ENCODE assay signal across 8 cellular contexts in the genomic region with DNA sequence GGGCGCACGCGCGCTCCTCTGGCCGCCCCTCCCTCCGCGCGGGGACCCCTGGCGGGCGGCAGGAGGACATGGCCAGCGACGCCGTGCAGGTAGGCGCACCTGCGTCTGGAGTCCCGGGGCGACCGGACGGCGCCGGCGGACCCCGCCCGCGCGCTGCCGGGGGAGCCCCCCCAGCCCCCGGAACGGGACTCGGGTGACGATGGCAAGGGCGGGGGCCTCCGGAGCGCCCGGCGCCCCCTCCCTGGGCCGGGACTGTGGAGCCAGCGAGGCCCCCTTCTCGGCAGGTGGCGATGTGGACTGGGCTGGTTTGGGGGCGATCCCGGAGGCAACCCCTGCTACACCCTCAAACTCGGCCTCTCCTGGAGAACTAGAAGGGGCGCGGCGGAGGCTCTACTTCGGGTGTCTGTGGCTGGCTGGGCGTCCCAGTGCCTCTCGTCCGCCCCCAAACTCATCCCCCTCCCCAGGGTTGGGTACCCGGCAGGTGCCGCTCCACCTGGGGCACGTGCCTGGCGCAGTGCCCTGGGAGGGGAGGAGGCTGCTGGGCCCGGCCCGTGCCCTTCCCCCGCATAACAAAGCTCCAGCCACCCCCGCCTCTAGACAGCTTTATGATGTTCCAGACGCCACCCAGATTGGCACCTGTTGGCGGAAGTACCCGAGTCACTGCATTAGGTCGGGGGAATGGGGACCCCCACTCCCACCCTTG. TPM values are rescaled to one million over a fixed set of nuclear protein-coding genes. Genes with fewer than 3 reads are reported as not detected.
A peak's percentile ranks its signal among the peaks of the same experiment; 100 is the strongest.
DNase-seq lines count a peak whose midpoint lies in the region; ATAC-seq, FAIRE-seq and TF ChIP-seq lines count a peak whose summit lies in the region.

No MANE protein-coding gene starts in this region.

- DNase-seq in stimulated activated CD4-positive, alpha-beta T cell treated with anti-CD3 and anti-CD28 coated beads, Interleukin-12 subunit alpha, Interleukin-12 subunit beta, amount 100 ng/mL, for 4 hours, result peak; percentile 45
- DNase-seq in stimulated activated CD4-positive, alpha-beta T cell treated with anti-CD3 and anti-CD28 coated beads, Interleukin-1b, Interleukin-23, amount 100 ng/mL, for 48 hours, result no peak
- DNase-seq in NCI-H510A (lab: John Stamatoyannopoulos, UW), result peak; percentile 31
- DNase-seq in germinal center (ENCODE audit: low spot score), result peak; percentile 40
- DNase-seq in pancreas, result peak; percentile 43 to 82 (median 64)
- no peak for DNase-seq in H4 (ENCODE audit: low spot score)
- no peak for DNase-seq in G401 (ENCODE audit: low spot score)

- H3K4me1 Mint-ChIP-seq in activated T-helper 17 cell treated with anti-CD3 and anti-CD28 coated beads, Interleukin-2, amount 50 U/mL, for 72 hours, result peaks cover 13% of the 10 kb centered on the region

- H3K4me1 ChIP-seq in pancreas, result peaks cover 0 to 14% (median 0%) of the 10 kb centered on the region in 3 donors

- intact Hi-C loops in pancreas (cut with DNase I), result no loop called here

- no peaks in the 10 kb centered on the region for H3K9me3 Mint-ChIP-seq in activated T-helper 17 cell treated with anti-CD3 and anti-CD28 coated beads, Interleukin-2, amount 50 U/mL, for 72 hours

- no peaks in the 10 kb centered on the region for H3K27me3 Mint-ChIP-seq in activated T-helper 17 cell treated with anti-CD3 and anti-CD28 coated beads, Interleukin-2, amount 50 U/mL, for 72 hours

- in situ Hi-C loops in G401 (cut with HindIII; ENCODE audit: low sequenced_read_pairs), result no loop called here

- ATAC-seq in activated T-helper 17 cell treated with anti-CD3 and anti-CD28 coated beads, Interleukin-2, amount 50 U/mL, for 72 hours (replicated peaks), result peak; percentile 41
- peak; percentile 56 to 73 (median 58) for ATAC-seq in pancreas

- H3K36me3 ChIP-seq in pancreas, result no peaks in the 10 kb centered on the region

- H3K36me3 Mint-ChIP-seq in activated T-helper 17 cell treated with anti-CD3 and anti-CD28 coated beads, Interleukin-2, amount 50 U/mL, for 72 hours (ENCODE audit: low read depth), result peaks cover 6% of the 10 kb centered on the region

- H3K27ac ChIP-seq in pancreas, result peak overlapping the region; percentile 35 to 68 (median 50)

- no peak for FAIRE-seq in pancreas (lab: Jason Lieb, UNC)

- 2% methylated on average over 27 to 62 of the region's 62 CpGs for WGBS in pancreas, 2 donors

- TF ChIP-seq CTCF in pancreas (IDR thresholded peaks at IDR 0.05), result no peak

- no peak overlapping the region for H3K27ac Mint-ChIP-seq in activated T-helper 17 cell treated with anti-CD3 and anti-CD28 coated beads, Interleukin-2, amount 50 U/mL, for 72 hours

- H3K9me3 ChIP-seq in pancreas, result no peaks in the 10 kb centered on the region

- no peaks in the 10 kb centered on the region for H3K27me3 ChIP-seq in pancreas

- peak overlapping the region; percentile 74 to 93 (median 88) for H3K4me3 ChIP-seq in pancreas

- H3K4me3 Mint-ChIP-seq in activated T-helper 17 cell treated with anti-CD3 and anti-CD28 coated beads, Interleukin-2, amount 50 U/mL, for 72 hours, result peak overlapping the region; percentile 78

RNA-seq across cellular contexts. Expression of a gene that starts 0.5 kb away (rescaled TPM):
- 100 to 1,000 TPM; 121 to 171 TPM for total RNA-seq in activated T-helper 17 cell treated with anti-CD3 and anti-CD28 coated beads, Interleukin-2, amount 50 U/mL, for 72 hours
- total RNA-seq in pancreas, result 10 to 100 TPM; 55.5 to 91.5 (median 75.0) TPM
- polyA plus RNA-seq in pancreas, result 10 to 100 TPM; 50.5 to 58.0 TPM
- 19.0 and 28.7 TPM in 2 replicates for total RNA-seq in H4 (2014; rRNA removed; shearing (Covaris generic))
- total RNA-seq in G401 (2014; rRNA removed; shearing (Covaris generic)), result 94.8 and 98.6 TPM in 2 replicates

RNA-seq across cellular contexts. Expression of a gene that starts 14.5 kb away (rescaled TPM):
- 100 to 1,000 TPM; 132 to 260 TPM for total RNA-seq in activated T-helper 17 cell treated with anti-CD3 and anti-CD28 coated beads, Interleukin-2, amount 50 U/mL, for 72 hours
- total RNA-seq in pancreas, result 10 to 100 TPM in 5 of 6 donors, 1 to 10 TPM in 1; 9.3 to 25.7 (median 16.7) TPM
- 10 to 100 TPM; 80.0 to 86.6 TPM for polyA plus RNA-seq in pancreas
- 162 and 211 TPM in 2 replicates for total RNA-seq in H4 (2014; rRNA removed; shearing (Covaris generic))
- total RNA-seq in G401 (2014; rRNA removed; shearing (Covaris generic)), result 181 and 204 TPM in 2 replicates

RNA-seq across cellular contexts. Expression of a gene that starts 41.5 kb away (rescaled TPM):
- under 1 TPM in 1 of 2 donors, not detected in 1; 0.17 TPM for total RNA-seq in activated T-helper 17 cell treated with anti-CD3 and anti-CD28 coated beads, Interleukin-2, amount 50 U/mL, for 72 hours
- total RNA-seq in pancreas, result under 1 TPM in 5 of 6 donors, not detected in 1; 0.12 to 0.58 (median 0.22) TPM
- polyA plus RNA-seq in pancreas, result under 1 TPM; 0.31 to 0.61 TPM
- not detected in 2 replicates for total RNA-seq in H4 (2014; rRNA removed; shearing (Covaris generic))
- 1.5 TPM in 1 of 2 replicates, not detected in the other for total RNA-seq in G401 (2014; rRNA removed; shearing (Covaris generic))

RNA-seq across cellular contexts. Expression of a gene that starts 52.4 kb away (rescaled TPM):
- 100 to 1,000 TPM; 184 to 261 TPM for total RNA-seq in activated T-helper 17 cell treated with anti-CD3 and anti-CD28 coated beads, Interleukin-2, amount 50 U/mL, for 72 hours
- 10 to 100 TPM; 23.0 to 37.7 (median 31.2) TPM for total RNA-seq in pancreas
- polyA plus RNA-seq in pancreas, result 10 to 100 TPM; 14.0 to 19.5 TPM
- 9.5 and 13.0 TPM in 2 replicates for total RNA-seq in H4 (2014; rRNA removed; shearing (Covaris generic))
- 25.3 and 28.1 TPM in 2 replicates for total RNA-seq in G401 (2014; rRNA removed; shearing (Covaris generic))

Comparison
In these comparisons a context has a peak if more than half of its experiments do, and no peak if none do; other contexts are left out.
1. DNase-seq: peak in stimulated activated CD4-positive, alpha-beta T cell treated with anti-CD3 and anti-CD28 coated beads, Interleukin-12 subunit alpha, Interleukin-12 subunit beta, amount 100 ng/mL, for 4 hours (single experiment), NCI-H510A (single experiment), germinal center (single experiment) and pancreas (6 of 6); none in stimulated activated CD4-positive, alpha-beta T cell treated with anti-CD3 and anti-CD28 coated beads, Interleukin-1b, Interleukin-23, amount 100 ng/mL, for 48 hours (single experiment), H4 (single experiment) and G401 (single experiment).